16 cellular contexts compared by ENCODE assay signal in genomic region chr17:50203086-50203485, GRCh38. TPM values are rescaled to one million over a fixed set of nuclear protein-coding genes. Genes with fewer than 3 reads are reported as not detected.
A peak's percentile ranks its signal among the peaks of the same experiment; 100 is the strongest.
DNase-seq lines count a peak whose midpoint lies in the region; ATAC-seq and TF ChIP-seq lines count a peak whose summit lies in the region.
"Had no signal": no experiment of that assay in that cellular context is flagged by ENCODE, and none has a peak within 500 bp of the region (broad histone marks: within the 10 kb centered on the region; RNA-seq: fewer than 3 reads in every experiment).

No MANE protein-coding gene starts in this region.

- H3K4me2 ChIP-seq in IMR-90 (ENCODE audit: low read depth, low read length), result peak overlapping the region; percentile 71
- H3K4me2 ChIP-seq: BLaER1 had no signal

- peak overlapping the region; percentile 95 for H2BK20ac ChIP-seq in IMR-90 (ENCODE audit: low read depth, low read length)

- H3K9me1 ChIP-seq in IMR-90 (ENCODE audit: insufficient read depth, low read length), result peaks cover 14% of the 10 kb centered on the region

- peaks cover 32% of the 10 kb centered on the region for H4K20me1 ChIP-seq in IMR-90 (ENCODE audit: insufficient read depth, low read length)
- H4K20me1 ChIP-seq: BLaER1 had no signal

- TF ChIP-seq POLR2A in IMR-90 (IDR thresholded peaks at IDR 0.05; ENCODE audit: low read depth, low read length), result no peak

- CTCF ChIA-PET in AG04450 (lab: Charles Lee) (interaction anchor here (1.1 to 3.2 kb wide), 3 partner anchors 34 to 69 kb away, joined by 3 to 14 read pairs (median 6); no protein-coding TSS in a partner anchor), IMR-90 (lab: Yijun Ruan, JAX) (interaction anchor here (1.5 kb wide), 1 partner anchor 69 kb away, joined by 3 read pairs; no protein-coding TSS in a partner anchor)

- DNase-seq in AG04450 (ENCODE audit: low read depth, low spot score), result no peak
- DNase-seq in IMR-90, result peak; percentile 55
- DNase-seq in fibroblast of mammary gland (ENCODE audit: low read depth), result peak; percentile 74
- no peak for DNase-seq in stimulated activated naive CD4-positive, alpha-beta T cell (lab: John Stamatoyannopoulos, UW)
- no peak for DNase-seq in germinal center (ENCODE audit: low spot score)
- no peak for DNase-seq in DMS153 (lab: John Stamatoyannopoulos, UW)
- DNase-seq: DND-41; NCI-H1092 treated with DMSO at 0.1 percent for 48 hours; NCI-H524 treated with DMSO at 0.1 percent for 48 hours; stimulated activated CD4-positive, alpha-beta T cell treated with anti-CD3 and anti-CD28 coated beads, Interleukin-15, amount 100 ng/mL, for 24 hours had no signal

- H2AFZ ChIP-seq in IMR-90 (replicated peaks; ENCODE audit: low read length, poor library complexity), result peak overlapping the region; percentile 16

- H4K91ac ChIP-seq in IMR-90 (ENCODE audit: insufficient read depth, low read depth, low read length), result peak overlapping the region; percentile 100

- no TSS peak for BruUV-seq in IMR-90 (replicated peaks; lab: Mats Ljungman, UMichigan)

- H3K36me3 ChIP-seq in IMR-90 (ENCODE audit: control insufficient read depth, insufficient read depth, low read length) (peaks cover 17% of the 10 kb centered on the region), rectal smooth muscle tissue (ENCODE audit: control insufficient read depth, insufficient read depth, low read length) (peaks cover 2% of the 10 kb centered on the region)
- H3K36me3 ChIP-seq: adrenal gland, BLaER1 had no signal

- no peak for TF ChIP-seq RAD21 in IMR-90 (IDR thresholded peaks at IDR 0.05; ENCODE audit: low read length)

- WGBS in IMR-90 (ENCODE audit: extremely low coverage in 2 of 2, insufficient read length in 1 of 2), 2 experiments, result 0% methylated on average over 2 of the region's 14 CpGs; no CpG with 5 or more reads in 1 of the 2 experiments

- intact Hi-C loops in IMR-90 (cut with micrococcal nuclease), result no loop called here

- H3K14ac ChIP-seq in IMR-90 (replicated peaks; ENCODE audit: low read depth, low read length), result peak overlapping the region; percentile 97

- H3K27ac ChIP-seq in AG04450 (ENCODE audit: low read depth, low read length) (peak overlapping the region; percentile 98), IMR-90 (ENCODE audit: insufficient read depth, low read length) (peak overlapping the region; percentile 96), rectal smooth muscle tissue (ENCODE audit: low read depth, low read length) (peak overlapping the region; percentile 33)
- H3K27ac ChIP-seq: BLaER1, dorsolateral prefrontal cortex had no signal

- peak overlapping the region; percentile 75 for H4K5ac ChIP-seq in IMR-90 (ENCODE audit: low read depth, low read length)

- H2BK15ac ChIP-seq in IMR-90 (ENCODE audit: low read depth, low read length), result peak overlapping the region; percentile 98

- H3K27me3 ChIP-seq in AG04450 (ENCODE audit: control insufficient read depth, insufficient read depth, low read length) (no peaks in the 10 kb centered on the region), IMR-90 (ENCODE audit: control insufficient read depth, insufficient read depth, low read length) (no peaks in the 10 kb centered on the region), rectal smooth muscle tissue (ENCODE audit: control insufficient read depth, insufficient read depth, low read length) (peaks cover 7% of the 10 kb centered on the region)

- peak overlapping the region; percentile 99 for H2AK5ac ChIP-seq in IMR-90 (ENCODE audit: low read depth, low read length)

- H3K23ac ChIP-seq in IMR-90 (ENCODE audit: low read depth, low read length), result peak overlapping the region; percentile 94

- peak overlapping the region; percentile 99 for H3K4ac ChIP-seq in IMR-90 (ENCODE audit: low read depth, low read length)

- H2BK5ac ChIP-seq in IMR-90 (ENCODE audit: low read depth, low read length, poor library complexity, severe bottlenecking), result peak overlapping the region; percentile 97

- H3K79me1 ChIP-seq in IMR-90 (ENCODE audit: low read depth in 1 of 2, low read length in 2 of 2), result peaks cover 14 to 60% of the 10 kb centered on the region in 2 experiments; a peak in 3 of 4 replicates

- peak overlapping the region; percentile 99 for H2BK120ac ChIP-seq in IMR-90 (ENCODE audit: low read depth, low read length)

- H4K8ac ChIP-seq in IMR-90 (ENCODE audit: low read depth in 2 of 2, low read length in 2 of 2), result peak overlapping the region; percentile 94 to 96

- TF ChIP-seq CTCF in AG04450 (IDR thresholded peaks at IDR 0.05; ENCODE audit: low read depth, low read length), result no peak
- no peak for TF ChIP-seq CTCF in IMR-90 (conservative IDR thresholded peaks at IDR 0.05; ENCODE audit: low read depth, low read length)
- TF ChIP-seq CTCF in fibroblast of mammary gland (conservative IDR thresholded peaks at IDR 0.05; ENCODE audit: control insufficient read depth, insufficient read depth, low read depth, low read length), result no peak

- in situ Hi-C loops in IMR-90 (cut with MboI; ENCODE audit: low sequenced_read_pairs), result no loop called here

- H3K9me3 ChIP-seq in AG04450 (ENCODE audit: control insufficient read depth, insufficient read depth, low read length), result no peaks in the 10 kb centered on the region; the same call in 1 of the 2 replicates
- H3K9me3 ChIP-seq in IMR-90 (ENCODE audit: control insufficient read depth, insufficient read depth, low read length), result no peaks in the 10 kb centered on the region
- H3K9me3 ChIP-seq: adrenal gland, BLaER1 had no signal

- H3K4me1 ChIP-seq in IMR-90 (ENCODE audit: control insufficient read depth, insufficient read depth, low read length) (peaks cover 44% of the 10 kb centered on the region), rectal smooth muscle tissue (ENCODE audit: control insufficient read depth, insufficient read depth, low read length) (peaks cover 37% of the 10 kb centered on the region)

- peak overlapping the region; percentile 96 for H3K4me3 ChIP-seq in AG04450 (ENCODE audit: low read depth, low read length)
- H3K4me3 ChIP-seq in IMR-90 (ENCODE audit: insufficient read depth, low read depth, low read length), result no peak overlapping the region
- H3K4me3 ChIP-seq in fibroblast of mammary gland (ENCODE audit: control insufficient read depth, low read depth, low read length), result peak overlapping the region; percentile 100
- no peak overlapping the region for H3K4me3 ChIP-seq in rectal smooth muscle tissue (ENCODE audit: low read length)
- H3K4me3 ChIP-seq: adrenal gland, BLaER1, dorsolateral prefrontal cortex had no signal

- peak overlapping the region; percentile 89; the same call in 1 of the 2 replicates for H3K56ac ChIP-seq in IMR-90 (ENCODE audit: extremely low read depth, insufficient read depth, low read length)

- dilution Hi-C loops in IMR-90 (cut with HindIII; ENCODE audit: low sequenced_read_pairs, unreplicated experiment), result no loop called here

- H3K9ac ChIP-seq in IMR-90 (ENCODE audit: low read depth, low read length), result peak overlapping the region; percentile 67
- no peak overlapping the region for H3K9ac ChIP-seq in rectal smooth muscle tissue (ENCODE audit: low read length)
- H3K9ac ChIP-seq: BLaER1 had no signal

- peak overlapping the region; percentile 79 for H3K18ac ChIP-seq in IMR-90 (ENCODE audit: low read depth, low read length)

- H2AK9ac ChIP-seq in IMR-90 (replicated peaks; ENCODE audit: low read depth, low read length, poor library complexity), result peak overlapping the region; percentile 100

- POLR2A ChIA-PET in AG04450 (lab: Yijun Ruan, JAX), result interaction anchor here (0.6 to 14.8 kb wide), 6 partner anchors 8 to 162 kb away, joined by 6 to 726 read pairs (median 40); partner anchors contain the start of gene TMEM92
- POLR2A ChIA-PET in IMR-90 (lab: Charles Lee; ENCODE audit: unreplicated experiment), result interaction anchor here (0.6 to 8.6 kb wide), 4 partner anchors 8 to 65 kb away, joined by 3 to 149 read pairs (median 11); no protein-coding TSS in a partner anchor

- ATAC-seq in IMR-90 (ENCODE audit: low read depth) (no peak), GM18861 (IDR thresholded peaks at IDR 0.05; ENCODE audit: unreplicated experiment) (no peak)
- ATAC-seq: left colon had no signal

TF ChIP-seq in IMR-90, 13 proteins besides CTCF, POLR2A, EP300 and RAD21:
- TF ChIP-seq MAFK (IDR thresholded peaks at IDR 0.05; ENCODE audit: low read depth, low read length), result no peak
- peak; percentile 51; the same call in 1 of the 2 replicates for TF ChIP-seq MAZ (IDR thresholded peaks at IDR 0.05; ENCODE audit: borderline replicate concordance, low read depth, low read length)

RNA-seq across cellular contexts. Expression of gene COL1A1, which starts 1.7 kb away (rescaled TPM):
- polyA plus RNA-seq in AG04450 (2011; rRNA removed), result 1,356 and 3,120 TPM in 2 replicates
- polyA minus RNA-seq in AG04450 (2011; rRNA and poly(A)+ RNA removed), result 2,155 and 4,267 TPM in 2 replicates
- total RNA-seq in IMR-90 (2012; rRNA removed), result 1,825 and 2,180 TPM in 2 replicates
- 4,117 and 4,350 TPM in 2 replicates for polyA plus RNA-seq in IMR-90 (2012; rRNA removed)
- polyA plus RNA-seq in IMR-90 (2012; cell fraction: cytosol; rRNA removed), result 6,648 and 7,973 TPM in 2 replicates
- 7,018 and 18,611 TPM in 2 replicates for polyA plus RNA-seq in IMR-90 (2012; cell fraction: nucleus; rRNA removed; ENCODE audit: low replicate concordance)

RNA-seq across cellular contexts. Expression of gene SGCA, which starts 37.3 kb away (rescaled TPM):
- polyA plus RNA-seq in AG04450 (2011; rRNA removed), result 0.16 and 0.21 TPM in 2 replicates
- not detected in 2 replicates for polyA minus RNA-seq in AG04450 (2011; rRNA and poly(A)+ RNA removed)
- total RNA-seq in IMR-90 (2012; rRNA removed), result not detected in 2 replicates
- 0.19 and 0.55 TPM in 2 replicates for polyA plus RNA-seq in IMR-90 (2012; rRNA removed)
- polyA plus RNA-seq in IMR-90 (2012; cell fraction: cytosol; rRNA removed), result 0.36 and 0.43 TPM in 2 replicates
- polyA plus RNA-seq in IMR-90 (2012; cell fraction: nucleus; rRNA removed; ENCODE audit: low replicate concordance), result 0.34 TPM in 1 of 2 replicates, not detected in the other

RNA-seq across cellular contexts. Expression of gene PPP1R9B, which starts 52.6 kb away (rescaled TPM):
- polyA plus RNA-seq in AG04450 (2011; rRNA removed) (17.6 and 18.2 TPM in 2 replicates), IMR-90 (2012; rRNA removed) (23.0 and 25.8 TPM in 2 replicates)
- 35.7 and 42.5 TPM in 2 replicates for polyA minus RNA-seq in AG04450 (2011; rRNA and poly(A)+ RNA removed)
- total RNA-seq in IMR-90 (2012; rRNA removed), result 28.0 and 38.6 TPM in 2 replicates
- polyA plus RNA-seq in IMR-90 (2012; cell fraction: cytosol; rRNA removed), result 16.2 and 19.3 TPM in 2 replicates
- polyA plus RNA-seq in IMR-90 (2012; cell fraction: nucleus; rRNA removed; ENCODE audit: low replicate concordance), result 42.2 and 55.1 TPM in 2 replicates

Comparison
In these comparisons a context has a peak if more than half of its experiments do, and no peak if none do; other contexts are left out.
1. DNase-seq: peak in IMR-90 (single experiment) and fibroblast of mammary gland (single experiment); none in AG04450 (single experiment), stimulated activated naive CD4-positive, alpha-beta T cell (0 of 6), germinal center (single experiment) and DMS153 (single experiment).
2. H3K27ac ChIP-seq: peak in every context shown above with its lines; median percentile 98 in AG04450; 96 in IMR-90; 33 in rectal smooth muscle tissue.
3. H3K4me3 ChIP-seq: peak in AG04450 (single experiment) and fibroblast of mammary gland (single experiment); none in IMR-90 (single experiment) and rectal smooth muscle tissue (single experiment).